7 cellular contexts compared by ENCODE assay signal in genomic region chr18:57505231-57505630, GRCh38.
"Had no signal": no experiment of that assay in that cellular context is flagged by ENCODE, and none has a peak within 500 bp of the region (broad histone marks: within the 10 kb centered on the region; RNA-seq: fewer than 3 reads in every experiment).

No MANE protein-coding gene starts in this region.

- H3K4me3 ChIP-seq: K562 had no signal

- ATAC-seq: HepG2, K562 had no signal

- H3K9ac ChIP-seq: KMS-11 had no signal

- DNase-seq: IMR-90, KBM-7, KG1 had no signal

- H3K27ac ChIP-seq: HL-60, KMS-11 had no signal
